In the genomic region with DNA sequence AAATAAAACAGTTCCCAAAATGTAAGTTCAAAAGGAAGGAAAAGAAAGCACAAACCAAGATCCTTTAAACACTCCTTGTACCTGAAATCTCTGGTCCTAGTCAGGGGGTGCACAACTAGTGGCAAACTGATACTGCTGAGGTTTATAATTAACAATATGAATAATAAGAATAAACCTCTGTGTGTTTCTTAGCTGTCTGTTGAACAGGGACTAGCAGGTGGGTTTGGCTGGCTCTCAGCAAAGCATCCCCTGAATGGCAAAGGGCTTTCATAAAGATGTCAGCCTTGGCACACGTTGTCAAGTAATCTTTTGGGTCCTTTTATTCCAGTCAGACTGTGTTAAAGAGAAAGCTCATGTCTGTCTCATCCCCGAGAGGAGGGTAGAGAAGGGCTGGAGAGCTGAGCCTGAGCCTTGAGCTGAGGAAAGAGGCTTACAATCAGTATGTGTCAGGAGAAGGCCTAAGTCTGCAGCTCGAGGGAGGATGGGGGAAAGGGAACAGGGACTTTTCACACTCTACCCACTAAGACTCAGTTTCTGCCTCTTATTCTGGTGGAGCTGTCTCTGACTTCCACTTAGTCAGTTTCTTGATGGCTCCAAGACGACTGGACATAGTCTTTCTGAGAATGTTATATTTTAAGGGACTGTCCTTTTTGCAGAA, we compare ENCODE assay signal across 1 cellular context.
TF ChIP-seq lines count a peak whose summit lies in the region.

No MANE protein-coding gene starts in this region.

TF ChIP-seq in SK-N-SH, 30 proteins besides CTCF, POLR2A, EP300 and RAD21 (continued from another document):
- TF ChIP-seq, protein P1, sequence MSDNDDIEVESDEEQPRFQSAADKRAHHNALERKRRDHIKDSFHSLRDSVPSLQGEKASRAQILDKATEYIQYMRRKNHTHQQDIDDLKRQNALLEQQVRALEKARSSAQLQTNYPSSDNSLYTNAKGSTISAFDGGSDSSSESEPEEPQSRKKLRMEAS (IDR thresholded peaks at IDR 0.05; ENCODE audit: low read depth), result no peak
- TF ChIP-seq, protein P2, sequence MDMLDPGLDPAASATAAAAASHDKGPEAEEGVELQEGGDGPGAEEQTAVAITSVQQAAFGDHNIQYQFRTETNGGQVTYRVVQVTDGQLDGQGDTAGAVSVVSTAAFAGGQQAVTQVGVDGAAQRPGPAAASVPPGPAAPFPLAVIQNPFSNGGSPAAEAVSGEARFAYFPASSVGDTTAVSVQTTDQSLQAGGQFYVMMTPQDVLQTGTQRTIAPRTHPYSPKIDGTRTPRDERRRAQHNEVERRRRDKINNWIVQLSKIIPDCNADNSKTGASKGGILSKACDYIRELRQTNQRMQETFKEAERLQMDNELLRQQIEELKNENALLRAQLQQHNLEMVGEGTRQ (IDR thresholded peaks at IDR 0.05; ENCODE audit: borderline replicate concordance, low read depth, low read length), result no peak
- TF ChIP-seq SIN3A (IDR thresholded peaks at IDR 0.05; ENCODE audit: borderline replicate concordance, low read depth, low read length), result no peak
- no peak for TF ChIP-seq JUND (IDR thresholded peaks at IDR 0.05)
- TF ChIP-seq POLR2AphosphoS5 (IDR thresholded peaks at IDR 0.05; ENCODE audit: low read depth, low read length), result no peak
- no peak for TF ChIP-seq YY1 (IDR thresholded peaks at IDR 0.05; ENCODE audit: low read depth)
- no peak for TF ChIP-seq FOXJ3 (CRISPR knock-in tag; IDR thresholded peaks at IDR 0.05)
- TF ChIP-seq CHD2 (IDR thresholded peaks at IDR 0.05; ENCODE audit: low read length, partially characterized antibody), result no peak
